In the genomic region with DNA sequence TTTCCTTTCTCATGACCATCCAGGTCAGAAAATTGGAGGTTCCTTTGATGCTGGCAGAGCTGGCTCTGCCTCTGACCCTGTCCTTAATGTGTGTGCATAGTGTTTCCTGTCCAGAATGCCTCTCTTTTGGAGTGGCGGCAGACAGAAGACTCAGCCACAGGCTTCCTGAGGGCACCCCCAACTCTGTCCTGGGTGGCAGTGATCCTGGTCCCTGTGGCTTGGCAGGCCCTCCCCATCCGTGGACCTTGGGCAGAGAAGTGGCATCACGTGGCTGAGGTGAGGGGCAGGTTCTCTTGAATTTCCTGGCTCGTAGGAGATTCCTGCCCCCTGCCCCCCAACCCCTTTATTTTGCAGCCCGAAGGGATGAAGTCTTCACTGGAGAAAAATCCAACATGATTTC, we compare ENCODE assay signal across 1 cellular context.
A peak's percentile ranks its signal among the peaks of the same experiment; 100 is the strongest.
TF ChIP-seq lines count a peak whose summit lies in the region.

No MANE protein-coding gene starts in this region.

TF ChIP-seq in HepG2, 621 proteins besides CTCF, POLR2A, EP300 and RAD21 (continued from another document):
- TF ChIP-seq, protein P1, sequence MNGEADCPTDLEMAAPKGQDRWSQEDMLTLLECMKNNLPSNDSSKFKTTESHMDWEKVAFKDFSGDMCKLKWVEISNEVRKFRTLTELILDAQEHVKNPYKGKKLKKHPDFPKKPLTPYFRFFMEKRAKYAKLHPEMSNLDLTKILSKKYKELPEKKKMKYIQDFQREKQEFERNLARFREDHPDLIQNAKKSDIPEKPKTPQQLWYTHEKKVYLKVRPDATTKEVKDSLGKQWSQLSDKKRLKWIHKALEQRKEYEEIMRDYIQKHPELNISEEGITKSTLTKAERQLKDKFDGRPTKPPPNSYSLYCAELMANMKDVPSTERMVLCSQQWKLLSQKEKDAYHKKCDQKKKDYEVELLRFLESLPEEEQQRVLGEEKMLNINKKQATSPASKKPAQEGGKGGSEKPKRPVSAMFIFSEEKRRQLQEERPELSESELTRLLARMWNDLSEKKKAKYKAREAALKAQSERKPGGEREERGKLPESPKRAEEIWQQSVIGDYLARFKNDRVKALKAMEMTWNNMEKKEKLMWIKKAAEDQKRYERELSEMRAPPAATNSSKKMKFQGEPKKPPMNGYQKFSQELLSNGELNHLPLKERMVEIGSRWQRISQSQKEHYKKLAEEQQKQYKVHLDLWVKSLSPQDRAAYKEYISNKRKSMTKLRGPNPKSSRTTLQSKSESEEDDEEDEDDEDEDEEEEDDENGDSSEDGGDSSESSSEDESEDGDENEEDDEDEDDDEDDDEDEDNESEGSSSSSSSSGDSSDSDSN (CRISPR knock-in tag; IDR thresholded peaks at IDR 0.05) = 0 out of 2 replicates have a peak, but pooled peaks have one; percentile 11
- TF ChIP-seq ZNF501 (CRISPR knock-in tag; IDR thresholded peaks at IDR 0.05) (peak; percentile 2; the same call in 1 of the 2 replicates), ZFX (CRISPR knock-in tag; IDR thresholded peaks at IDR 0.05; ENCODE audit: low read depth) (0 out of 2 replicates have a peak, but pooled peaks have one; percentile 7), GLI4 (CRISPR knock-in tag; IDR thresholded peaks at IDR 0.05; ENCODE audit: borderline replicate concordance) (0 out of 2 replicates have a peak, but pooled peaks have one; percentile 24)
